ENCODE assay signal across 19 cellular contexts in genomic region chr2:10482460-10482859, GRCh38. TPM values are rescaled to one million over a fixed set of nuclear protein-coding genes. Genes with fewer than 3 reads are reported as not detected.
A peak's percentile ranks its signal among the peaks of the same experiment; 100 is the strongest.
DNase-seq lines count a peak whose midpoint lies in the region; ATAC-seq and TF ChIP-seq lines count a peak whose summit lies in the region.
"Had no signal": no experiment of that assay in that cellular context is flagged by ENCODE, and none has a peak within 500 bp of the region (broad histone marks: within the 10 kb centered on the region; RNA-seq: fewer than 3 reads in every experiment).

No MANE protein-coding gene starts in this region.

- no peaks in the 10 kb centered on the region for H3K36me3 ChIP-seq in smooth muscle cell (ENCODE audit: low read depth)
- H3K36me3 ChIP-seq: SJSA1 had no signal

- H4K20me1 ChIP-seq in smooth muscle cell (ENCODE audit: low read depth), result no peaks in the 10 kb centered on the region

- H3K27ac Mint-ChIP-seq in mesothelial cell of epicardium, result peak overlapping the region; percentile 79

- no peaks in the 10 kb centered on the region for H3K9me3 Mint-ChIP-seq in mesothelial cell of epicardium
- H3K9me3 Mint-ChIP-seq: CD8-positive, alpha-beta memory T cell had no signal

- no peaks in the 10 kb centered on the region for H3K79me2 ChIP-seq in smooth muscle cell (ENCODE audit: low read depth)

- 74% methylated on average over 8 of the region's 8 CpGs for WGBS in smooth muscle cell (ENCODE audit: low lambda C conversion rate)

- H3K9me3 ChIP-seq in smooth muscle cell (replicated peaks; ENCODE audit: low read depth), result no peaks in the 10 kb centered on the region
- H3K9me3 ChIP-seq: SJSA1 had no signal

- no peak for ATAC-seq in GM18868 (IDR thresholded peaks at IDR 0.05; ENCODE audit: unreplicated experiment)
- no peak for ATAC-seq in GM18907 (IDR thresholded peaks at IDR 0.05; ENCODE audit: unreplicated experiment)

- no peaks in the 10 kb centered on the region for H3F3A ChIP-seq in smooth muscle cell (ENCODE audit: low read depth)

- no peak for TF ChIP-seq CTCF in mesothelial cell of epicardium (IDR thresholded peaks at IDR 0.05; ENCODE audit: unreplicated experiment)
- no peak for TF ChIP-seq CTCF in smooth muscle cell (IDR thresholded peaks at IDR 0.05; ENCODE audit: borderline replicate concordance, insufficient read depth, poor library complexity, severe bottlenecking)

- peak overlapping the region; percentile 26 for H3K4me3 Mint-ChIP-seq in mesothelial cell of epicardium
- H3K4me3 Mint-ChIP-seq: CD8-positive, alpha-beta memory T cell had no signal

- peaks cover 33% of the 10 kb centered on the region for H3K27me3 Mint-ChIP-seq in mesothelial cell of epicardium (ENCODE audit: low read depth)

- no peaks in the 10 kb centered on the region for H3K4me1 ChIP-seq in smooth muscle cell (ENCODE audit: low read depth)
- H3K4me1 ChIP-seq: SJSA1 had no signal

- H3K4me3 ChIP-seq in smooth muscle cell, result peak overlapping the region; percentile 24
- H3K4me3 ChIP-seq: SJSA1 had no signal

- H3K36me3 Mint-ChIP-seq in mesothelial cell of epicardium, result no peaks in the 10 kb centered on the region
- H3K36me3 Mint-ChIP-seq: CD8-positive, alpha-beta memory T cell had no signal

- peaks cover 8% of the 10 kb centered on the region for H3K27me3 ChIP-seq in smooth muscle cell (ENCODE audit: low read depth)

- H3K4me2 ChIP-seq in smooth muscle cell, result peak overlapping the region; percentile 75

- H2AFZ ChIP-seq in smooth muscle cell (ENCODE audit: low read depth), result peak overlapping the region; percentile 81

- no peak overlapping the region for H3K27ac ChIP-seq in smooth muscle cell (ENCODE audit: low read depth)
- H3K27ac ChIP-seq: C4-2B, SJSA1 had no signal

- DNase-seq in ELF-1 (ENCODE audit: low read depth, low spot score) (peak; percentile 44), glomerular visceral epithelial cell (ENCODE audit: extremely low spot score) (peak; percentile 15), mesothelial cell of epicardium (ENCODE audit: low spot score in 2 of 2, unreplicated experiment in 2 of 2) (no peak), smooth muscle cell (lab: John Stamatoyannopoulos, UW; ENCODE audit: unreplicated experiment) (no peak), NCI-H526 (lab: John Stamatoyannopoulos, UW) (no peak), nucleus accumbens (lab: John Stamatoyannopoulos, UW) (no peak)
- DNase-seq: CD8-positive, alpha-beta memory T cell; DMS53; GOT3; HCEC 1CT; Karpas-422; NCI-H1694; NCI-H2081 treated with DMSO at 0.1 percent for 48 hours; NCI-H2171 treated with DMSO at 0.1 percent for 48 hours; NCI-H524 treated with DMSO at 0.1 percent for 48 hours had no signal

- peaks cover 11% of the 10 kb centered on the region for H3K4me1 Mint-ChIP-seq in mesothelial cell of epicardium

- no peak overlapping the region for H3K9ac ChIP-seq in smooth muscle cell (ENCODE audit: low read depth)

RNA-seq across cellular contexts. Expression of gene ODC1, which starts 34.3 kb away (rescaled TPM):
- total RNA-seq in mesothelial cell of epicardium (138 to 148 TPM (median 148 TPM) in 3 replicates), smooth muscle cell (27.6 and 34.7 TPM in 2 replicates)
- polyA plus RNA-seq in smooth muscle cell, result 22.4 and 32.9 TPM in 2 replicates

Comparison
In these comparisons a context has a peak if more than half of its experiments do, and no peak if none do; other contexts are left out.
1. DNase-seq: peak in ELF-1 (single experiment) and glomerular visceral epithelial cell (single experiment); none in mesothelial cell of epicardium (0 of 2), smooth muscle cell (single experiment), NCI-H526 (0 of 2) and nucleus accumbens (0 of 56).